ENCODE assay signal across 1 cellular context in genomic region chr15:83449250-83449671, GRCh38.
TF ChIP-seq lines count a peak whose summit lies in the region.

No MANE protein-coding gene starts in this region.

TF ChIP-seq in SK-N-SH, 30 proteins besides CTCF, POLR2A, EP300 and RAD21:
- TF ChIP-seq CHD2 (IDR thresholded peaks at IDR 0.05; ENCODE audit: low read length, partially characterized antibody) = no peak
- no peak for TF ChIP-seq REST (IDR thresholded peaks at IDR 0.05; ENCODE audit: low read depth, low read length)
- TF ChIP-seq POLR2AphosphoS5 (IDR thresholded peaks at IDR 0.05; ENCODE audit: low read depth, low read length) = no peak
- TF ChIP-seq GABPA (IDR thresholded peaks at IDR 0.05; ENCODE audit: low read depth) = no peak
- no peak for TF ChIP-seq FOXJ3 (CRISPR knock-in tag; IDR thresholded peaks at IDR 0.05)
- no peak for TF ChIP-seq FOSL2 (IDR thresholded peaks at IDR 0.05; ENCODE audit: borderline replicate concordance, low read depth)
- TF ChIP-seq RCOR1 (IDR thresholded peaks at IDR 0.05; ENCODE audit: low read length) = no peak
- TF ChIP-seq PBX3 (IDR thresholded peaks at IDR 0.05) = no peak
- no peak for TF ChIP-seq SMC3 (IDR thresholded peaks at IDR 0.05; ENCODE audit: low read depth, low read length)
- no peak for TF ChIP-seq TCF12 (IDR thresholded peaks at IDR 0.05)
- TF ChIP-seq JUND (IDR thresholded peaks at IDR 0.05) = no peak
- no peak for TF ChIP-seq FOXM1 (IDR thresholded peaks at IDR 0.05; ENCODE audit: low read depth)
- TF ChIP-seq TEAD4 (IDR thresholded peaks at IDR 0.05; ENCODE audit: borderline replicate concordance, insufficient read depth) = no peak
- no peak for TF ChIP-seq USF1 (IDR thresholded peaks at IDR 0.05; ENCODE audit: borderline replicate concordance, low read depth)
- TF ChIP-seq NFIC (IDR thresholded peaks at IDR 0.05; ENCODE audit: borderline replicate concordance) = no peak
- no peak for TF ChIP-seq MAX (IDR thresholded peaks at IDR 0.05; ENCODE audit: low read depth)
